Comparison of ENCODE assay signal across 9 cellular contexts in the genomic region with DNA sequence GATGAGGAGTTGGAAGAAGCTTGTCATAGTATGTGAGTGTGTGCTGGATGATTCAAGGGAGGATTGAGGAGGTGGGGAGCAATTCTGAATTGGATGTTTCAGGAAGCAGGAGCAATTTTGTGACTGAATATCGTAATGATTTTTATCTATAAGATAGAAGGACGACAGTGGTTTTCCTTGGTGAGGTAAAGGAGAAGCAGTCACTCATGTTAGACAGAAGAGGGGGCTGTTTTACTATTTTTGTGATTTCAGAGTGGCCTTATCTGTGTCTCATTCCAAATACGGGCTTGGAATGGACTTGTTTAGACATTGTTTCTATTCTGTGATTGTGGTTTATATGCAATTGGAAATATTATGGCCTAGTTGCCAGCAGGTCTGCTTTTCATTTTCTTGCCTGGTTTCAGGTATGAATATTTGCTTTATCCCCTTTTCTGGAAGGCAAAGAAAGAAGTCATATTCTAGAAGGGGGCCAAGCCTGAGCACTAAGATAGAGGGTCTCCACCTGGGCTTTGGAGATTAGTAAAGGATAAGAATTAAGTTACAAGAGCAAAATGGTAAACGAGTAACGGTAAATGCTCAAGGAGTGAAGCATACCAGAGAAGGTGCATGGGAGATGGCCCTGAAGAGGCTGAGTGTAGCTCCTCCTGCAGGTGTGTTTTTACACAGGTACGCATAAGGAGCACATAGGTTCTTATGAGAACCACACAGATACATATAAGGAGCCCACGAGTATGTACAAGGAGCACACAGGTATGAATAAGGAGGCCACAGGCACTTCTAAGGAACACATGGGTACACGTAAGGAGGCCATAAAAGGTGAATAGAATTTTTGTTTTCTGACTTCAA.
A peak's percentile ranks its signal among the peaks of the same experiment; 100 is the strongest.
DNase-seq lines count a peak whose midpoint lies in the region; ATAC-seq, FAIRE-seq and TF ChIP-seq lines count a peak whose summit lies in the region.
"Had no signal": no experiment of that assay in that cellular context is flagged by ENCODE, and none has a peak within 500 bp of the region (broad histone marks: within the 10 kb centered on the region; RNA-seq: fewer than 3 reads in every experiment).

No MANE protein-coding gene starts in this region.

- peaks cover 3% of the 10 kb centered on the region for H3K36me3 Mint-ChIP-seq in chondrocyte (ENCODE audit: low read depth)

- H3K27ac ChIP-seq in pancreas = no peak overlapping the region
- H3K27ac ChIP-seq: upper lobe of left lung had no signal

- H3K36me3 ChIP-seq in pancreas = no peaks in the 10 kb centered on the region
- H3K36me3 ChIP-seq: upper lobe of left lung had no signal

- H3K27ac Mint-ChIP-seq in chondrocyte (ENCODE audit: unreplicated experiment) = no peak overlapping the region

- TF ChIP-seq CTCF in chondrocyte (IDR thresholded peaks at IDR 0.05) (peak; percentile 85), pancreas (IDR thresholded peaks at IDR 0.05) (peak in 2 of 4 donors; percentile 15 to 23)

- peak; percentile 51 for ATAC-seq in HG02870 (IDR thresholded peaks at IDR 0.05; ENCODE audit: unreplicated experiment)
- peak in 3 of 4 donors; percentile 68 to 82 (median 77) for ATAC-seq in pancreas
- no peak for ATAC-seq in HG03342 (IDR thresholded peaks at IDR 0.05; ENCODE audit: unreplicated experiment)
- ATAC-seq in HG02981 (IDR thresholded peaks at IDR 0.05; ENCODE audit: unreplicated experiment) = no peak

- no peak overlapping the region for H3K4me3 ChIP-seq in pancreas
- H3K4me3 ChIP-seq: upper lobe of left lung had no signal

- no peak for FAIRE-seq in pancreas (lab: Jason Lieb, UNC)

- intact Hi-C loops in pancreas (cut with DNase I) = no loop called here

- WGBS in pancreas, 2 donors = 38 to 39% methylated on average over 8 of the region's 8 CpGs

- H3K9me3 Mint-ChIP-seq in chondrocyte (ENCODE audit: low read depth) = peaks cover 18% of the 10 kb centered on the region

- no peaks in the 10 kb centered on the region for H3K27me3 Mint-ChIP-seq in chondrocyte (ENCODE audit: low read depth)

- DNase-seq in COLO829 (ENCODE audit: low spot score) = peak; percentile 69
- peak; percentile 14 for DNase-seq in NCI-H748 treated with DMSO at 0.1 percent for 48 hours (lab: John Stamatoyannopoulos, UW)
- DNase-seq in chondrocyte (ENCODE audit: low spot score) = no peak
- no peak for DNase-seq in pancreas
- no peak for DNase-seq in cortex of kidney (lab: John Stamatoyannopoulos, UW)
- DNase-seq: upper lobe of left lung had no signal

- no peaks in the 10 kb centered on the region for H3K4me1 ChIP-seq in pancreas
- H3K4me1 ChIP-seq: upper lobe of left lung had no signal

- H3K4me1 Mint-ChIP-seq in chondrocyte (ENCODE audit: low read depth) = peaks cover 5% of the 10 kb centered on the region

- H3K4me3 Mint-ChIP-seq in chondrocyte (ENCODE audit: unreplicated experiment) = no peak overlapping the region

- no peaks in the 10 kb centered on the region for H3K9me3 ChIP-seq in pancreas
- H3K9me3 ChIP-seq: upper lobe of left lung had no signal

- no peaks in the 10 kb centered on the region for H3K27me3 ChIP-seq in pancreas
- H3K27me3 ChIP-seq: upper lobe of left lung had no signal

Comparison
In these comparisons a context has a peak if more than half of its experiments do, and no peak if none do; other contexts are left out.
1. DNase-seq: peak in COLO829 (single experiment) and NCI-H748 treated with DMSO at 0.1 percent for 48 hours (single experiment); none in chondrocyte (single experiment), pancreas (0 of 6) and cortex of kidney (single experiment).
2. ATAC-seq: peak in HG02870 (single experiment) and pancreas (3 of 4); none in HG03342 (single experiment) and HG02981 (single experiment).